8 cellular contexts compared by ENCODE assay signal in genomic region chrX:132490086-132490419, GRCh38. TPM values are rescaled to one million over a fixed set of nuclear protein-coding genes. Genes with fewer than 3 reads are reported as not detected.
DNase-seq lines count a peak whose midpoint lies in the region; ATAC-seq, FAIRE-seq and TF ChIP-seq lines count a peak whose summit lies in the region.

No MANE protein-coding gene starts in this region.

- H3K36me3 ChIP-seq in RWPE2 (ENCODE audit: low read depth) (no peaks in the 10 kb centered on the region), small intestine (ENCODE audit: control insufficient read depth in 2 of 2, insufficient read depth in 2 of 2, low read length in 2 of 2) (no peaks in the 10 kb centered on the region)

- no peaks in the 10 kb centered on the region for H3K9me3 ChIP-seq in RWPE2 (ENCODE audit: severe bottlenecking)
- H3K9me3 ChIP-seq in small intestine (ENCODE audit: control insufficient read depth, low read depth): no peaks in the 10 kb centered on the region

- peaks cover 5% of the 10 kb centered on the region for H3K4me1 ChIP-seq in RWPE2 (ENCODE audit: insufficient read depth, poor library complexity, severe bottlenecking)
- H3K4me1 ChIP-seq in small intestine (ENCODE audit: control insufficient read depth in 2 of 2, insufficient read depth in 1 of 2, low read depth in 1 of 2, low read length in 1 of 2): no peaks in the 10 kb centered on the region

- H3K4me3 Mint-ChIP-seq in T-helper 2 cell treated with Interferon-gamma antibody and Interleukin-4, amounts not matched to agents 5 μg/mL and 100 μg/mL, for 36 hours: peak overlapping the region; percentile 92

- 3 to 27% (median 6%) methylated on average over 11 of the region's 11 CpGs for WGBS in small intestine, 3 donors

- peaks cover 18% of the 10 kb centered on the region for H3K4me1 Mint-ChIP-seq in T-helper 2 cell treated with Interferon-gamma antibody and Interleukin-4, amounts not matched to agents 5 μg/mL and 100 μg/mL, for 36 hours (ENCODE audit: low read depth)

- H3K27me3 ChIP-seq in RWPE2 (ENCODE audit: insufficient read depth, poor library complexity, severe bottlenecking) (no peaks in the 10 kb centered on the region), small intestine (ENCODE audit: control insufficient read depth in 2 of 2, insufficient read depth in 2 of 2, low read length in 2 of 2) (no peaks in the 10 kb centered on the region)

- ATAC-seq in HG02885 (IDR thresholded peaks at IDR 0.05; ENCODE audit: poor library complexity, unreplicated experiment): peak; percentile 13
- no peak for ATAC-seq in RWPE2 (ENCODE audit: low read depth)

- H3K4me3 ChIP-seq in RWPE2 (ENCODE audit: severe bottlenecking) (peak overlapping the region; percentile 63), fibroblast of villous mesenchyme (ENCODE audit: low read depth, low read length) (peak overlapping the region; percentile 66), small intestine (ENCODE audit: low read depth in 1 of 2, low read length in 2 of 2) (peak overlapping the region; percentile 63 to 64)

- H3K9me3 Mint-ChIP-seq in T-helper 2 cell treated with Interferon-gamma antibody and Interleukin-4, amounts not matched to agents 5 μg/mL and 100 μg/mL, for 36 hours: no peaks in the 10 kb centered on the region

- TF ChIP-seq CTCF in RWPE2 (IDR thresholded peaks at IDR 0.05; ENCODE audit: poor library complexity, severe bottlenecking) (no peak), fibroblast of villous mesenchyme (IDR thresholded peaks at IDR 0.05; ENCODE audit: insufficient read depth, low read depth, low read length) (no peak)

- peak overlapping the region; percentile 92 for H3K27ac Mint-ChIP-seq in T-helper 2 cell treated with Interferon-gamma antibody and Interleukin-4, amounts not matched to agents 5 μg/mL and 100 μg/mL, for 36 hours

- no peak for FAIRE-seq in small intestine (lab: Jason Lieb, UNC)

- H3K36me3 Mint-ChIP-seq in T-helper 2 cell treated with Interferon-gamma antibody and Interleukin-4, amounts not matched to agents 5 μg/mL and 100 μg/mL, for 36 hours (ENCODE audit: low read depth): peaks cover 2% of the 10 kb centered on the region

- no peak for DNase-seq in T-helper 2 cell treated with Interferon-gamma antibody and Interleukin-4, amounts not matched to agents 5 μg/mL and 100 μg/mL, for 36 hours (ENCODE audit: low spot score)
- DNase-seq in T-helper 2 cell (no peak), RWPE2 (ENCODE audit: low spot score) (no peak), fibroblast of villous mesenchyme (ENCODE audit: low read depth) (no peak), small intestine (no peak), kidney tubule cell (ENCODE audit: low spot score) (no peak), AML-193 (lab: John Stamatoyannopoulos, UW) (no peak)

- H3K27me3 Mint-ChIP-seq in T-helper 2 cell treated with Interferon-gamma antibody and Interleukin-4, amounts not matched to agents 5 μg/mL and 100 μg/mL, for 36 hours (ENCODE audit: low read depth): peaks cover 9% of the 10 kb centered on the region

- peak overlapping the region; percentile 69 for H3K27ac ChIP-seq in RWPE2 (ENCODE audit: poor library complexity, severe bottlenecking)
- H3K27ac ChIP-seq in small intestine (ENCODE audit: low read depth in 1 of 2, low read length in 1 of 2): peak overlapping the region; percentile 73 to 95

RNA-seq across cellular contexts. Expression of gene MBNL3, which starts 1.2 kb away (rescaled TPM):
- 3.9 and 4.3 TPM in 2 replicates for total RNA-seq in fibroblast of villous mesenchyme
- polyA plus RNA-seq in small intestine: 1 to 10 TPM; 2.7 to 5.7 (median 4.2) TPM
